ENCODE assay signal across 13 cellular contexts in genomic region chr17:77867976-77868713, GRCh38.
"Had no signal": no experiment of that assay in that cellular context is flagged by ENCODE, and none has a peak within 500 bp of the region (broad histone marks: within the 10 kb centered on the region; RNA-seq: fewer than 3 reads in every experiment).

No MANE protein-coding gene starts in this region.

- H3K27ac Mint-ChIP-seq: activated CD4-positive, alpha-beta T cell treated with anti-CD3 and anti-CD28 coated beads, Interleukin-2, amount 10 ng/mL, durations not matched to agents 7 days and 5 days; activated naive CD8-positive, alpha-beta T cell; activated T-cell treated with anti-CD3 and anti-CD28 coated beads, Interleukin-2, amount 50 U/mL, for 24 hours; stimulated activated effector memory CD8-positive, alpha-beta T cell treated with anti-CD3 and anti-CD28 coated beads, Interleukin-12 subunit alpha, Interleukin-12 subunit beta, amount 100 ng/mL, for 72 hours; T-helper 1 cell treated with Interleukin-12 subunit alpha and Interleukin-12 subunit beta and Interleukin-4 antibody, amounts not matched to agents 30 μg/mL and 1 μg/mL, for 36 hours; type B pancreatic cell had no signal

- ATAC-seq: left lobe of liver; SK-N-SH treated with all-trans-retinoic acid at 6 μM for 48 hours; stimulated activated effector memory CD8-positive, alpha-beta T cell treated with anti-CD3 and anti-CD28 coated beads, Interleukin-12 subunit alpha, Interleukin-12 subunit beta, amount 100 ng/mL, for 72 hours had no signal

- DNase-seq: activated CD4-positive, alpha-beta T cell treated with anti-CD3 and anti-CD28 coated beads, Interleukin-2, amount 10 ng/mL, durations not matched to agents 7 days and 5 days; activated effector memory CD4-positive, alpha-beta T cell treated with Interleukin-2 at 50 U/mL for 16 hours; activated T-cell treated with anti-CD3 and anti-CD28 coated beads, Interleukin-2, amount 50 U/mL, for 24 hours; dorsolateral prefrontal cortex; small intestine had no signal

- H3K36me3 Mint-ChIP-seq: activated naive CD8-positive, alpha-beta T cell; neural progenitor cell; stimulated activated effector memory CD8-positive, alpha-beta T cell treated with anti-CD3 and anti-CD28 coated beads, Interleukin-12 subunit alpha, Interleukin-12 subunit beta, amount 100 ng/mL, for 72 hours; type B pancreatic cell; WTC11 had no signal

- H3K4me3 Mint-ChIP-seq: activated CD4-positive, alpha-beta T cell treated with anti-CD3 and anti-CD28 coated beads, Interleukin-2, amount 10 ng/mL, durations not matched to agents 7 days and 5 days; activated T-cell treated with anti-CD3 and anti-CD28 coated beads, Interleukin-2, amount 50 U/mL, for 24 hours; neural progenitor cell; stimulated activated effector memory CD8-positive, alpha-beta T cell treated with anti-CD3 and anti-CD28 coated beads, Interleukin-12 subunit alpha, Interleukin-12 subunit beta, amount 100 ng/mL, for 72 hours; T-helper 1 cell treated with Interleukin-12 subunit alpha and Interleukin-12 subunit beta and Interleukin-4 antibody, amounts not matched to agents 30 μg/mL and 1 μg/mL, for 36 hours; type B pancreatic cell; WTC11 had no signal

- H3K27me3 Mint-ChIP-seq: activated CD4-positive, alpha-beta T cell treated with anti-CD3 and anti-CD28 coated beads, Interleukin-2, amount 10 ng/mL, durations not matched to agents 7 days and 5 days; activated naive CD8-positive, alpha-beta T cell; activated T-cell treated with anti-CD3 and anti-CD28 coated beads, Interleukin-2, amount 50 U/mL, for 24 hours had no signal

- H3K9me3 Mint-ChIP-seq: activated T-cell treated with anti-CD3 and anti-CD28 coated beads, Interleukin-2, amount 50 U/mL, for 24 hours; stimulated activated effector memory CD8-positive, alpha-beta T cell treated with anti-CD3 and anti-CD28 coated beads, Interleukin-12 subunit alpha, Interleukin-12 subunit beta, amount 100 ng/mL, for 72 hours; T-helper 1 cell treated with Interleukin-12 subunit alpha and Interleukin-12 subunit beta and Interleukin-4 antibody, amounts not matched to agents 30 μg/mL and 1 μg/mL, for 36 hours; type B pancreatic cell had no signal
